Comparison of ENCODE assay signal across 24 cellular contexts in genomic region chr20:8008733-8009132, GRCh38. TPM values are rescaled to one million over a fixed set of nuclear protein-coding genes. Genes with fewer than 3 reads are reported as not detected.
A peak's percentile ranks its signal among the peaks of the same experiment; 100 is the strongest.
DNase-seq lines count a peak whose midpoint lies in the region; ATAC-seq, FAIRE-seq and TF ChIP-seq lines count a peak whose summit lies in the region.
"Had no signal": no experiment of that assay in that cellular context is flagged by ENCODE, and none has a peak within 500 bp of the region (broad histone marks: within the 10 kb centered on the region; RNA-seq: fewer than 3 reads in every experiment).

No MANE protein-coding gene starts in this region.

- H3K18ac ChIP-seq in H1 (ENCODE audit: extremely low read depth, low read length), result no peak overlapping the region

- no peaks in the 10 kb centered on the region for H3K4me1 ChIP-seq in A549
- H3K4me1 ChIP-seq in Karpas-422 (ENCODE audit: low read length), result peaks cover 29% of the 10 kb centered on the region
- H3K4me1 ChIP-seq in H1 (replicated peaks in 1 of 4; ENCODE audit: control insufficient read depth in 3 of 4, insufficient read depth in 4 of 4, low read length in 3 of 4), result peaks cover 0 to 3% (median 0%) of the 10 kb centered on the region in 4 experiments; a peak in 3 of 7 replicates
- H3K4me1 ChIP-seq in colonic mucosa, result no peaks in the 10 kb centered on the region
- H3K4me1 ChIP-seq: BLaER1 treated with 17β-estradiol and CSF1 and Interleukin-3, amounts not matched to agents 10 nM and 100 nM; Caco-2 had no signal

- no peak for TF ChIP-seq RAD21 in A549 (conservative IDR thresholded peaks at IDR 0.05 in 1 of 2, IDR thresholded peaks at IDR 0.05 in 1 of 2)
- no peak for TF ChIP-seq RAD21 in H1 (IDR thresholded peaks at IDR 0.05 in 1 of 2, conservative IDR thresholded peaks at IDR 0.05 in 1 of 2; ENCODE audit: low read depth in 2 of 2, low read length in 2 of 2)

- H3K4ac ChIP-seq in H1 (replicated peaks; ENCODE audit: insufficient read length, low read depth, low read length), result no peak overlapping the region

- no peaks in the 10 kb centered on the region for H3K9me2 ChIP-seq in Karpas-422 (replicated peaks; ENCODE audit: insufficient read depth, low read length)

- H3K36me3 ChIP-seq in Karpas-422 (ENCODE audit: insufficient read depth, low read length), result no peaks in the 10 kb centered on the region
- H3K36me3 ChIP-seq in H1 (ENCODE audit: control insufficient read depth in 2 of 4, insufficient read depth in 4 of 4, low read length in 3 of 4), result no peaks in the 10 kb centered on the region
- no peaks in the 10 kb centered on the region for H3K36me3 ChIP-seq in colonic mucosa

- H3K27ac Mint-ChIP-seq in progenitor cell of endocrine pancreas, result no peak overlapping the region
- no peak overlapping the region for H3K27ac Mint-ChIP-seq in activated T-helper 2 cell treated with anti-CD3 and anti-CD28 coated beads, Interferon-gamma antibody, Interleukin-2, Interleukin-4, amounts not matched to agents 10 μg/mL and 5 μg/mL and 100 μg/mL, durations not matched to agents 14 hours and 24 hours and 36 hours
- H3K27ac Mint-ChIP-seq: B cell; CD4-positive, alpha-beta T cell; CD8-positive, alpha-beta T cell had no signal

- no peak overlapping the region for H2BK120ac ChIP-seq in H1 (replicated peaks; ENCODE audit: low read depth, low read length)

- H2AFZ ChIP-seq in Karpas-422 (ENCODE audit: low read length) (no peak overlapping the region), H1 (ENCODE audit: low read length) (no peak overlapping the region)

- WGBS in A549 (ENCODE audit: missing lambda C conversion rate), result 88% methylated on average over 2 of the region's 2 CpGs
- WGBS in H1 (ENCODE audit: extremely low coverage in 1 of 2, insufficient coverage in 1 of 2, insufficient read length in 1 of 2, insufficient replicate concordance in 2 of 2, low coverage in 1 of 2, low lambda C conversion rate in 2 of 2, missing lambda C conversion rate in 1 of 2), 2 experiments, result 93% methylated on average over 2 of the region's 2 CpGs; no CpG with 5 or more reads in 1 of the 2 experiments

- H3K27me3 Mint-ChIP-seq in progenitor cell of endocrine pancreas, result no peaks in the 10 kb centered on the region
- H3K27me3 Mint-ChIP-seq in activated T-helper 2 cell treated with anti-CD3 and anti-CD28 coated beads, Interferon-gamma antibody, Interleukin-2, Interleukin-4, amounts not matched to agents 10 μg/mL and 5 μg/mL and 100 μg/mL, durations not matched to agents 14 hours and 24 hours and 36 hours (ENCODE audit: low read depth), result no peaks in the 10 kb centered on the region
- H3K27me3 Mint-ChIP-seq: B cell; CD4-positive, alpha-beta T cell had no signal

- H2BK15ac ChIP-seq in H1 (ENCODE audit: low read length), result no peak overlapping the region

- H2AK5ac ChIP-seq in H1 (ENCODE audit: low read depth, low read length), result no peak overlapping the region

- no peak overlapping the region for H4K91ac ChIP-seq in H1 (replicated peaks; ENCODE audit: insufficient read length, low read length)

- no peaks in the 10 kb centered on the region for H3K9me3 Mint-ChIP-seq in progenitor cell of endocrine pancreas (ENCODE audit: low read depth)
- H3K9me3 Mint-ChIP-seq in activated T-helper 2 cell treated with anti-CD3 and anti-CD28 coated beads, Interferon-gamma antibody, Interleukin-2, Interleukin-4, amounts not matched to agents 10 μg/mL and 5 μg/mL and 100 μg/mL, durations not matched to agents 14 hours and 24 hours and 36 hours, result no peaks in the 10 kb centered on the region
- H3K9me3 Mint-ChIP-seq: CD4-positive, alpha-beta T cell; CD8-positive, alpha-beta T cell had no signal

- no peak for TF ChIP-seq POLR2A in A549 (IDR thresholded peaks at IDR 0.05; ENCODE audit: low read length)
- no peak for TF ChIP-seq POLR2A in H1 (IDR thresholded peaks at IDR 0.05; ENCODE audit: control extremely low read depth in 1 of 2, low read depth in 2 of 2, low read length in 2 of 2)

- H3K27ac ChIP-seq in A549 (no peak overlapping the region), Karpas-422 (ENCODE audit: low read length) (no peak overlapping the region), H1 (ENCODE audit: low read depth, low read length) (no peak overlapping the region), colonic mucosa (no peak overlapping the region)
- H3K27ac ChIP-seq: BLaER1 treated with 17β-estradiol and CSF1 and Interleukin-3, amounts not matched to agents 10 nM and 100 nM; C4-2B had no signal

- TF ChIP-seq CTCF in A549 (IDR thresholded peaks at IDR 0.05) (no peak), H1 (IDR thresholded peaks at IDR 0.05; ENCODE audit: control extremely low read depth in 1 of 3, insufficient read depth in 1 of 3, low read depth in 1 of 3, low read length in 3 of 3) (no peak), colonic mucosa (IDR thresholded peaks at IDR 0.05) (no peak), progenitor cell of endocrine pancreas (IDR thresholded peaks at IDR 0.05; ENCODE audit: unreplicated experiment) (no peak)

- H3K9me3 ChIP-seq in A549 (no peaks in the 10 kb centered on the region), Karpas-422 (ENCODE audit: low read length) (no peaks in the 10 kb centered on the region), H1 (ENCODE audit: insufficient read depth in 2 of 2, low read depth in 1 of 2, low read length in 1 of 2) (no peaks in the 10 kb centered on the region), colonic mucosa (no peaks in the 10 kb centered on the region)
- H3K9me3 ChIP-seq: BLaER1 treated with 17β-estradiol and CSF1 and Interleukin-3, amounts not matched to agents 10 nM and 100 nM; Caco-2 had no signal

- H3K14ac ChIP-seq in H1 (ENCODE audit: insufficient read length), result no peak overlapping the region

- H3K4me1 Mint-ChIP-seq in progenitor cell of endocrine pancreas (ENCODE audit: low read depth), result peaks cover 2% of the 10 kb centered on the region
- peaks cover 7% of the 10 kb centered on the region for H3K4me1 Mint-ChIP-seq in activated T-helper 2 cell treated with anti-CD3 and anti-CD28 coated beads, Interferon-gamma antibody, Interleukin-2, Interleukin-4, amounts not matched to agents 10 μg/mL and 5 μg/mL and 100 μg/mL, durations not matched to agents 14 hours and 24 hours and 36 hours (ENCODE audit: low read depth)

- H4K20me1 ChIP-seq in Karpas-422 (ENCODE audit: insufficient read depth, low read depth, low read length), result no peaks in the 10 kb centered on the region
- no peaks in the 10 kb centered on the region for H4K20me1 ChIP-seq in H1 (replicated peaks in 1 of 2; ENCODE audit: control insufficient read depth in 1 of 2, insufficient read depth in 2 of 2, low read length in 2 of 2)

- H3K36me3 Mint-ChIP-seq in progenitor cell of endocrine pancreas (ENCODE audit: insufficient read depth), result peaks cover 5% of the 10 kb centered on the region
- peaks cover 21% of the 10 kb centered on the region for H3K36me3 Mint-ChIP-seq in activated T-helper 2 cell treated with anti-CD3 and anti-CD28 coated beads, Interferon-gamma antibody, Interleukin-2, Interleukin-4, amounts not matched to agents 10 μg/mL and 5 μg/mL and 100 μg/mL, durations not matched to agents 14 hours and 24 hours and 36 hours (ENCODE audit: low read depth)

- no peak for ATAC-seq in A549
- ATAC-seq: CD8-positive, alpha-beta T cell; GM12878 had no signal

- DNase-seq in A549 (ENCODE audit: low read depth in 1 of 2, low spot score in 1 of 2) (no peak), GM18507 (ENCODE audit: extremely low spot score, insufficient read length, low read depth) (no peak), Karpas-422 (no peak), H1 (ENCODE audit: low read depth in 1 of 2, low spot score in 2 of 2) (no peak), colonic mucosa (no peak), DMS53 (lab: John Stamatoyannopoulos, UW) (no peak), progenitor cell of endocrine pancreas (ENCODE audit: low spot score, unreplicated experiment) (no peak)
- no peak for DNase-seq in activated T-helper 2 cell treated with anti-CD3 and anti-CD28 coated beads, Interferon-gamma antibody, Interleukin-2, Interleukin-4, amounts not matched to agents 10 μg/mL and 5 μg/mL and 100 μg/mL, durations not matched to agents 14 hours and 24 hours and 36 hours (ENCODE audit: low spot score)
- DNase-seq: 8988T; AML-193; Caco-2; Calu3; CD4-positive, alpha-beta T cell; CD8-positive, alpha-beta T cell; DMS79; DND-41; EL; GDM1 had no signal

- no peak overlapping the region for H2BK5ac ChIP-seq in H1 (ENCODE audit: low read depth, low read length)

- no peak for TF ChIP-seq EP300 in A549 (IDR thresholded peaks at IDR 0.05)
- no peak for TF ChIP-seq EP300 in H1 (IDR thresholded peaks at IDR 0.05; ENCODE audit: borderline replicate concordance in 1 of 2, low read depth in 2 of 2, low read length in 2 of 2)

- FAIRE-seq in A549 (lab: Jason Lieb, UNC) (no peak), GM18507 (lab: Jason Lieb, UNC) (peak; percentile 35), H1 (lab: Jason Lieb, UNC) (no peak)
- FAIRE-seq: D721Med, GM12878, GM19239 had no signal

- no peak overlapping the region for H2BK12ac ChIP-seq in H1 (ENCODE audit: low read depth, low read length)

- H4K5ac ChIP-seq in H1 (ENCODE audit: insufficient read length, low read depth, low read length), result no peak overlapping the region

- no peaks in the 10 kb centered on the region for H3K79me2 ChIP-seq in Karpas-422 (ENCODE audit: low read length)
- no peaks in the 10 kb centered on the region for H3K79me2 ChIP-seq in H1 (ENCODE audit: control insufficient read depth in 1 of 2, insufficient read depth in 2 of 2, low read length in 2 of 2)

- H3K27me3 ChIP-seq in Karpas-422 (ENCODE audit: low read length) (no peaks in the 10 kb centered on the region), H1 (replicated peaks in 1 of 4; ENCODE audit: control insufficient read depth in 3 of 4, extremely low read depth in 1 of 4, insufficient read depth in 3 of 4, low read length in 3 of 4) (no peaks in the 10 kb centered on the region), colonic mucosa (no peaks in the 10 kb centered on the region)
- H3K27me3 ChIP-seq: BLaER1 treated with 17β-estradiol and CSF1 and Interleukin-3, amounts not matched to agents 10 nM and 100 nM had no signal

- no peak overlapping the region for H3K9ac ChIP-seq in Karpas-422 (ENCODE audit: low read length)
- no peak overlapping the region for H3K9ac ChIP-seq in H1 (replicated peaks in 1 of 4; ENCODE audit: extremely low read depth in 1 of 4, low read depth in 3 of 4, low read length in 3 of 4)
- no peak overlapping the region for H3K9ac ChIP-seq in colonic mucosa (ENCODE audit: low read depth in 2 of 2, low read length in 2 of 2)
- H3K9ac ChIP-seq: BLaER1 treated with 17β-estradiol and CSF1 and Interleukin-3, amounts not matched to agents 10 nM and 100 nM had no signal

- POLR2A ChIA-PET in A549 (lab: Yijun Ruan, JAX) (no interaction called here), H1 (lab: Charles Lee; ENCODE audit: partially characterized antibody) (no interaction called here)

- no peak overlapping the region for H4K8ac ChIP-seq in H1 (ENCODE audit: extremely low read depth, insufficient read depth, low read length)

- no peak overlapping the region for H2BK20ac ChIP-seq in H1 (ENCODE audit: low read length)

- CTCF ChIA-PET in A549 (lab: Yijun Ruan, JAX) (no interaction called here), H1 (lab: Charles Lee; ENCODE audit: partially characterized antibody) (no interaction called here)

- H3K23me2 ChIP-seq in H1 (ENCODE audit: low read depth, low read length), result peaks cover 2% of the 10 kb centered on the region; the same call in 1 of the 2 replicates

- H3K4me3 Mint-ChIP-seq in progenitor cell of endocrine pancreas (ENCODE audit: low read depth), result no peak overlapping the region
- no peak overlapping the region for H3K4me3 Mint-ChIP-seq in activated T-helper 2 cell treated with anti-CD3 and anti-CD28 coated beads, Interferon-gamma antibody, Interleukin-2, Interleukin-4, amounts not matched to agents 10 μg/mL and 5 μg/mL and 100 μg/mL, durations not matched to agents 14 hours and 24 hours and 36 hours (ENCODE audit: low read depth)
- H3K4me3 Mint-ChIP-seq: B cell; CD4-positive, alpha-beta T cell; CD8-positive, alpha-beta T cell had no signal

- H3K4me2 ChIP-seq in A549 (no peak overlapping the region), Karpas-422 (ENCODE audit: low read depth, low read length, poor library complexity, severe bottlenecking) (peak overlapping the region; percentile 42), H1 (ENCODE audit: insufficient read depth in 1 of 2, low read depth in 2 of 2, low read length in 2 of 2) (no peak overlapping the region)
- H3K4me2 ChIP-seq: BLaER1 treated with 17β-estradiol and CSF1 and Interleukin-3, amounts not matched to agents 10 nM and 100 nM had no signal

- no peak overlapping the region for H3K4me3 ChIP-seq in A549
- H3K4me3 ChIP-seq in Karpas-422 (ENCODE audit: low read length), result no peak overlapping the region
- no peak overlapping the region for H3K4me3 ChIP-seq in H1 (ENCODE audit: extremely low read depth in 1 of 4, insufficient read depth in 2 of 4, low read depth in 3 of 4, low read length in 4 of 4)
- H3K4me3 ChIP-seq in colonic mucosa, result no peak overlapping the region
- H3K4me3 ChIP-seq: BLaER1 treated with 17β-estradiol and CSF1 and Interleukin-3, amounts not matched to agents 10 nM and 100 nM; GM12878 had no signal

- H3K23ac ChIP-seq in H1 (ENCODE audit: insufficient read length), result no peak overlapping the region

- intact Hi-C loops in colonic mucosa (cut with DNase I), result no loop called here
- intact Hi-C loops in activated T-helper 2 cell treated with anti-CD3 and anti-CD28 coated beads, Interferon-gamma antibody, Interleukin-2, Interleukin-4, amounts not matched to agents 10 μg/mL and 5 μg/mL and 100 μg/mL, durations not matched to agents 14 hours and 24 hours and 36 hours (cut with micrococcal nuclease), result no loop called here

- no peak overlapping the region for H3K56ac ChIP-seq in H1 (replicated peaks; ENCODE audit: insufficient read length, low read depth, low read length)

- no peaks in the 10 kb centered on the region for H3K79me1 ChIP-seq in H1 (ENCODE audit: low read depth, low read length)

RNA-seq across cellular contexts. Expression of gene TMX4, which starts 10.8 kb away (rescaled TPM):
- polyA plus RNA-seq in A549 (2011; rRNA removed), result 17.6 and 21.1 TPM in 2 replicates
- polyA plus RNA-seq in A549 (2012; cell fraction: cytosol; rRNA removed), result 4.1 and 5.0 TPM in 2 replicates
- polyA plus RNA-seq in A549 (2012; cell fraction: nucleus; rRNA removed), result 2.3 and 2.9 TPM in 2 replicates
- 11.7 to 13.2 TPM (median 12.4 TPM) in 3 replicates for polyA plus RNA-seq in A549 (2017; fragmentation: RNase III; extraction: RNeasy Plus Mini Kit Qiagen cat#74134 plus additional on column Dnase treatment)
- polyA minus RNA-seq in A549 (2011; rRNA and poly(A)+ RNA removed), result 14.1 and 15.7 TPM in 2 replicates
- total RNA-seq in Karpas-422 (2014; rRNA removed; shearing (Covaris generic); ENCODE audit: low replicate concordance), result 8.9 and 10.1 TPM in 2 replicates
- 7.8 and 11.1 TPM in 2 replicates for total RNA-seq in H1 (2021; fragmentation: NEBNext Ultra II Directional; extraction: Animal tissue kit (Norgen Biotek cat#: 25700))
- 1.8 and 2.1 TPM in 2 replicates for polyA plus RNA-seq in H1 (2011; rRNA removed)
- 2.6 TPM for polyA plus RNA-seq in H1 (2011; cell fraction: cytosol; rRNA removed)
- 1.7 TPM for polyA plus RNA-seq in H1 (2011; cell fraction: nucleus; rRNA removed)
- polyA plus RNA-seq in H1 (2012, experiment 1 of 2), result 2.8 to 4.9 TPM (median 3.9 TPM) in 4 replicates
- 0.91 TPM for polyA plus RNA-seq in H1 (2012, experiment 2 of 2)
- polyA plus RNA-seq in H1 (2013, experiment 1 of 2), result 6.1 TPM
- polyA plus RNA-seq in H1 (2013, experiment 2 of 2), result 7.1 TPM
- 5.9 and 7.3 TPM in 2 replicates for polyA minus RNA-seq in H1 (2011; rRNA and poly(A)+ RNA removed)
- 3.2 TPM for polyA minus RNA-seq in H1 (2011; cell fraction: cytosol; rRNA and poly(A)+ RNA removed)
- polyA minus RNA-seq in H1 (2011; cell fraction: nucleus; rRNA and poly(A)+ RNA removed), result 4.2 TPM
- 10 to 100 TPM; 26.5 to 28.0 TPM for total RNA-seq in colonic mucosa
- total RNA-seq in progenitor cell of endocrine pancreas, result 17.8 and 20.3 TPM in 2 replicates
- total RNA-seq in activated T-helper 2 cell treated with anti-CD3 and anti-CD28 coated beads, Interferon-gamma antibody, Interleukin-2, Interleukin-4, amounts not matched to agents 10 μg/mL and 5 μg/mL and 100 μg/mL, durations not matched to agents 14 hours and 24 hours and 36 hours, result 30.0 and 31.1 TPM in 2 replicates

Comparison
In these comparisons a context has a peak if more than half of its experiments do, and no peak if none do; other contexts are left out.
1. Of the 18 proteins assayed by ChIP-seq in both H1 and A549: peak only in H1: none; only in A549: none; in both: MAFK; in neither: 17.